In genomic region chr7:7183061-7183832, GRCh38 we compare ENCODE assay signal across 1 cellular context.
TF ChIP-seq lines count a peak whose summit lies in the region.

No MANE protein-coding gene starts in this region.

TF ChIP-seq in GM23338, 12 proteins besides CTCF, POLR2A, EP300 and RAD21 (continued from another document):
- TF ChIP-seq ZNF462 (CRISPR knock-in tag; IDR thresholded peaks at IDR 0.05), result no peak
- TF ChIP-seq NANOG (IDR thresholded peaks at IDR 0.05; ENCODE audit: borderline replicate concordance), result no peak
- TF ChIP-seq POLR2AphosphoS5 (IDR thresholded peaks at IDR 0.05; ENCODE audit: low read depth), result no peak
- no peak for TF ChIP-seq STAT1 (IDR thresholded peaks at IDR 0.05; ENCODE audit: unreplicated experiment)
- no peak for TF ChIP-seq ZNF331 (CRISPR knock-in tag; IDR thresholded peaks at IDR 0.05; ENCODE audit: low read depth)
- no peak for TF ChIP-seq EZH2phosphoT487 (IDR thresholded peaks at IDR 0.05; ENCODE audit: unreplicated experiment)
- no peak for TF ChIP-seq ETS1 (IDR thresholded peaks at IDR 0.05)
- no peak for TF ChIP-seq CREB1 (CRISPR knock-in tag; IDR thresholded peaks at IDR 0.05; ENCODE audit: low read depth)
- TF ChIP-seq JUNB (IDR thresholded peaks at IDR 0.05; ENCODE audit: unreplicated experiment), result no peak
